ENCODE assay signal across 1 cellular context in genomic region chr11:67300756-67301312, GRCh38.
A peak's percentile ranks its signal among the peaks of the same experiment; 100 is the strongest.
TF ChIP-seq lines count a peak whose summit lies in the region.

No MANE protein-coding gene starts in this region.

TF ChIP-seq in HepG2, 621 proteins besides CTCF, POLR2A, EP300 and RAD21:
- TF ChIP-seq HMG20B (CRISPR knock-in tag; conservative IDR thresholded peaks at IDR 0.05) (no peak), HNRNPL (IDR thresholded peaks at IDR 0.05; ENCODE audit: low read depth, low read length) (peak; percentile 23; the same call in 1 of the 2 replicates)
